In the genomic region with DNA sequence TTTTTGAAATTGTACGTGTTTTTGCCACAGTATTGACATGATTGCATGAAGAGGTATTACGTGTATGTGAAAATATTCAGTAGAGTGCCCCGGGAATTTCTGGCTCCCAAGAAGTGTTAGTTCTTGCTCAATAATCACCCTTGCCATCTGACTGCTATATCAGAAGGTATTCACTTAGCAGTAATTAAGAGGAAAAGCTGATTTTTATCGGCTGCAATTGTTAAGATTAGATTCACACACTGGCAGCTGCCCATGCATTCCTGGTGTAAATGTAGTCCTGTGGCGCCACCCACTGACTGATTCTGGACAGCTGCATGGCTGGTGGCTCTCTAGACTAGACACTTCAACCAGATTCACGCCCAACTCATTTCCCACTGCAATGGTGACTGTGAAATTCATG, we compare ENCODE assay signal across 8 cellular contexts.
A peak's percentile ranks its signal among the peaks of the same experiment; 100 is the strongest.
DNase-seq lines count a peak whose midpoint lies in the region; ATAC-seq and TF ChIP-seq lines count a peak whose summit lies in the region.

No MANE protein-coding gene starts in this region.

- H3K9ac ChIP-seq in DND-41 (ENCODE audit: low read depth, low read length) = peak overlapping the region; percentile 5; the same call in 1 of the 2 replicates

- H4K20me1 ChIP-seq in DND-41 (ENCODE audit: insufficient read depth, low read length) = no peaks in the 10 kb centered on the region

- no peaks in the 10 kb centered on the region for H3K9me3 ChIP-seq in DND-41 (ENCODE audit: insufficient read depth, low read length, severe bottlenecking)

- no peak overlapping the region for H3K4me3 ChIP-seq in DND-41 (ENCODE audit: low read depth in 1 of 2, low read length in 2 of 2)

- TF ChIP-seq CTCF in DND-41 (IDR thresholded peaks at IDR 0.05; ENCODE audit: borderline replicate concordance, extremely low read depth, low read length, poor library complexity, severe bottlenecking) = peak; percentile 97

- peak; percentile 91 for DNase-seq in DND-41
- DNase-seq in MV-4-11 (lab: John Stamatoyannopoulos, UW) = peak; percentile 1
- DNase-seq in hypothalamus (lab: John Stamatoyannopoulos, UW) = peak in 41 of 51 donors; percentile 2 to 81 (median 38)
- peak in 42 of 49 donors; percentile 3 to 78 (median 41) for DNase-seq in substantia nigra (lab: John Stamatoyannopoulos, UW)
- no peak for DNase-seq in HCEC 1CT

- H3K4me2 ChIP-seq in DND-41 (ENCODE audit: insufficient read depth, low read length) = no peak overlapping the region

- H3K79me2 ChIP-seq in DND-41 (ENCODE audit: insufficient read depth, low read length) = no peaks in the 10 kb centered on the region

- no peaks in the 10 kb centered on the region for H3K27me3 ChIP-seq in DND-41 (ENCODE audit: insufficient read depth, low read length, poor library complexity)

- ATAC-seq in DND-41 (ENCODE audit: insufficient read depth, low read depth) (peak; percentile 100), SK-N-SH treated with all-trans-retinoic acid at 6 μM for 48 hours (peak; percentile 67; the same call in 2 of the 3 replicates), HG03175 (IDR thresholded peaks at IDR 0.05; ENCODE audit: unreplicated experiment) (no peak), HG03520 (IDR thresholded peaks at IDR 0.05; ENCODE audit: unreplicated experiment) (no peak)

- peak overlapping the region; percentile 36; the same call in 1 of the 2 replicates for H2AFZ ChIP-seq in DND-41 (ENCODE audit: low read depth, low read length)

- H3K27ac ChIP-seq in DND-41 (ENCODE audit: low read length) (peak overlapping the region; percentile 63), substantia nigra (ENCODE audit: low read depth, low read length, poor library complexity, severe bottlenecking) (no peak overlapping the region)

- H3K36me3 ChIP-seq in DND-41 (ENCODE audit: insufficient read depth, low read length) = no peaks in the 10 kb centered on the region

- H3K4me1 ChIP-seq in DND-41 (ENCODE audit: insufficient read depth, low read length) = peaks cover 18% of the 10 kb centered on the region

TF ChIP-seq in SK-N-SH treated with all-trans-retinoic acid at 6 μM for 48 hours, 23 proteins besides CTCF, POLR2A, EP300 and RAD21:
- no peak for TF ChIP-seq ZNF565 (CRISPR knock-in tag; conservative IDR thresholded peaks at IDR 0.05; ENCODE audit: low read depth)
- no peak for TF ChIP-seq ESRRG (CRISPR knock-in tag; IDR thresholded peaks at IDR 0.05)
- TF ChIP-seq ARNTL (CRISPR knock-in tag; IDR thresholded peaks at IDR 0.05; ENCODE audit: borderline replicate concordance, low read depth) = no peak
- TF ChIP-seq TCF4 (CRISPR knock-in tag; IDR thresholded peaks at IDR 0.05; ENCODE audit: borderline replicate concordance) = no peak
- TF ChIP-seq OSR1 (CRISPR knock-in tag; IDR thresholded peaks at IDR 0.05) = no peak
- no peak for TF ChIP-seq ZNF70 (CRISPR knock-in tag; IDR thresholded peaks at IDR 0.05)
- no peak for TF ChIP-seq ZFP30 (CRISPR knock-in tag; IDR thresholded peaks at IDR 0.05)
- TF ChIP-seq, protein P1, sequence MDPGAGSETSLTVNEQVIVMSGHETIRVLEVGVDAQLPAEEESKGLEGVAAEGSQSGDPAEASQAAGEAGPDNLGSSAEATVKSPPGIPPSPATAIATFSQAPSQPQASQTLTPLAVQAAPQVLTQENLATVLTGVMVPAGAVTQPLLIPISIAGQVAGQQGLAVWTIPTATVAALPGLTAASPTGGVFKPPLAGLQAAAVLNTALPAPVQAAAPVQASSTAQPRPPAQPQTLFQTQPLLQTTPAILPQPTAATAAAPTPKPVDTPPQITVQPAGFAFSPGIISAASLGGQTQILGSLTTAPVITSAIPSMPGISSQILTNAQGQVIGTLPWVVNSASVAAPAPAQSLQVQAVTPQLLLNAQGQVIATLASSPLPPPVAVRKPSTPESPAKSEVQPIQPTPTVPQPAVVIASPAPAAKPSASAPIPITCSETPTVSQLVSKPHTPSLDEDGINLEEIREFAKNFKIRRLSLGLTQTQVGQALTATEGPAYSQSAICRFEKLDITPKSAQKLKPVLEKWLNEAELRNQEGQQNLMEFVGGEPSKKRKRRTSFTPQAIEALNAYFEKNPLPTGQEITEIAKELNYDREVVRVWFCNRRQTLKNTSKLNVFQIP (CRISPR knock-in tag; IDR thresholded peaks at IDR 0.05; ENCODE audit: borderline replicate concordance, low read depth) = no peak
- TF ChIP-seq TOX (CRISPR knock-in tag; IDR thresholded peaks at IDR 0.05; ENCODE audit: borderline replicate concordance) = no peak
- TF ChIP-seq, protein P2, sequence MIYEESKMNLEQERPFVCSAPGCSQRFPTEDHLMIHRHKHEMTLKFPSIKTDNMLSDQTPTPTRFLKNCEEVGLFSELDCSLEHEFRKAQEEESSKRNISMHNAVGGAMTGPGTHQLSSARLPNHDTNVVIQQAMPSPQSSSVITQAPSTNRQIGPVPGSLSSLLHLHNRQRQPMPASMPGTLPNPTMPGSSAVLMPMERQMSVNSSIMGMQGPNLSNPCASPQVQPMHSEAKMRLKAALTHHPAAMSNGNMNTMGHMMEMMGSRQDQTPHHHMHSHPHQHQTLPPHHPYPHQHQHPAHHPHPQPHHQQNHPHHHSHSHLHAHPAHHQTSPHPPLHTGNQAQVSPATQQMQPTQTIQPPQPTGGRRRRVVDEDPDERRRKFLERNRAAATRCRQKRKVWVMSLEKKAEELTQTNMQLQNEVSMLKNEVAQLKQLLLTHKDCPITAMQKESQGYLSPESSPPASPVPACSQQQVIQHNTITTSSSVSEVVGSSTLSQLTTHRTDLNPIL (CRISPR knock-in tag; IDR thresholded peaks at IDR 0.05; ENCODE audit: low read depth) = no peak
- no peak for TF ChIP-seq ZNF8 (CRISPR knock-in tag; IDR thresholded peaks at IDR 0.05)
- TF ChIP-seq ZC3H10 (CRISPR knock-in tag; IDR thresholded peaks at IDR 0.05) = no peak
- TF ChIP-seq PPARA (CRISPR knock-in tag; IDR thresholded peaks at IDR 0.05; ENCODE audit: borderline replicate concordance) = no peak
- TF ChIP-seq SNAI2 (CRISPR knock-in tag; IDR thresholded peaks at IDR 0.05) = no peak
- no peak for TF ChIP-seq GLIS3 (CRISPR knock-in tag; IDR thresholded peaks at IDR 0.05)
- no peak for TF ChIP-seq ISL1 (CRISPR knock-in tag; IDR thresholded peaks at IDR 0.05)
- TF ChIP-seq, protein P3, sequence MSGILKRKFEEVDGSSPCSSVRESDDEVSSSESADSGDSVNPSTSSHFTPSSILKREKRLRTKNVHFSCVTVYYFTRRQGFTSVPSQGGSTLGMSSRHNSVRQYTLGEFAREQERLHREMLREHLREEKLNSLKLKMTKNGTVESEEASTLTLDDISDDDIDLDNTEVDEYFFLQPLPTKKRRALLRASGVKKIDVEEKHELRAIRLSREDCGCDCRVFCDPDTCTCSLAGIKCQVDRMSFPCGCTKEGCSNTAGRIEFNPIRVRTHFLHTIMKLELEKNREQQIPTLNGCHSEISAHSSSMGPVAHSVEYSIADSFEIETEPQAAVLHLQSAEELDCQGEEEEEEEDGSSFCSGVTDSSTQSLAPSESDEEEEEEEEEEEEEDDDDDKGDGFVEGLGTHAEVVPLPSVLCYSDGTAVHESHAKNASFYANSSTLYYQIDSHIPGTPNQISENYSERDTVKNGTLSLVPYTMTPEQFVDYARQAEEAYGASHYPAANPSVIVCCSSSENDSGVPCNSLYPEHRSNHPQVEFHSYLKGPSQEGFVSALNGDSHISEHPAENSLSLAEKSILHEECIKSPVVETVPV (CRISPR knock-in tag; IDR thresholded peaks at IDR 0.05) = no peak

Comparison
In these comparisons a context has a peak if more than half of its experiments do, and no peak if none do; other contexts are left out.
1. ATAC-seq: peak in DND-41 (single experiment) and SK-N-SH treated with all-trans-retinoic acid at 6 μM for 48 hours (single experiment); none in HG03175 (single experiment) and HG03520 (single experiment).